13 cellular contexts compared by ENCODE assay signal in the genomic region with DNA sequence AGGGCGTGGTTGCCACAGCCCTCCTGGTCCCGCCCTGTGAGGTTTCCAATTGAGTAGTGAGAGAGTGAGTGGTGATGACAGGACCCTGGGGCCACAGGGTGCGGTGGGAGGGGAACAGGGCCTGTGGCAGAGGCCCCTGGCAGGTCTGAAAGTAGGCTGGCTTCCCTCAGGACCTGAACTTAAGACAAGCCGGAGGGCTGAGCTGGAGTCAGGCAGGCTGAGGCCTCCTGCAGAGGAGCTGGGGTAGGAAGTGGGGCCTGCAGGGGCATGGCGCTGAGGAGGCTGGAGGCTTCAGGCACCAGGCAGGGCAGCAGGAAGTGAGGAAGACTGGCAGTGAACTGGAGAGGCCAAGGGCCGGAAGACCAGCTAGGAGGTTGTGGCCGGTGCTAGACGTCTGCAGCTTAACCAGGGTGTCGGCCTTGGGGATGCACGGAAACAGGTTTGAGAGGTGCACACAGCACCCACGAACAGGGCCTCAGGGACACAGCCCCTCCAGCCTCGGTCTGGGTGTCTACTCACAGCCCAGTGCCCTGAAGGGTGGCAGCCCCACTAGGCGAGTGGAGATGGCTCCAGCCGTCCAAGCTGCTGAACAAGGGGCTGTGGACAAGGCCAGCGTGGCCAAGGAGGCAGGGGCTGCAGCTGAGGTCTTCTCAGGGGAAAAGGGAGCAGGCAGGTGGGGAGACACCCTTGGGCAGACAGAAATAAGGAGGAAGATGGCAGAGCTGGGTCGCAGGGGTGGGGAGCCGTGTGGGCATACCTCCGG. TPM values are rescaled to one million over a fixed set of nuclear protein-coding genes. Genes with fewer than 3 reads are reported as not detected.
DNase-seq lines count a peak whose midpoint lies in the region; ATAC-seq and TF ChIP-seq lines count a peak whose summit lies in the region.
"Had no signal": no experiment of that assay in that cellular context is flagged by ENCODE, and none has a peak within 500 bp of the region (broad histone marks: within the 10 kb centered on the region; RNA-seq: fewer than 3 reads in every experiment).

No MANE protein-coding gene starts in this region.

- peak overlapping the region; percentile 77 for H3K4me3 Mint-ChIP-seq in activated T-cell treated with anti-CD3 and anti-CD28 coated beads, Interleukin-2, amount 50 U/mL, for 24 hours
- peak overlapping the region; percentile 61 to 84 for H3K4me3 Mint-ChIP-seq in stimulated activated naive CD8-positive, alpha-beta T cell treated with anti-CD3 and anti-CD28 coated beads, Interleukin-15, amount 100 ng/mL, for 72 hours

- no peaks in the 10 kb centered on the region for H3K4me1 ChIP-seq in mucosa of descending colon (ENCODE audit: low read depth)
- H3K4me1 ChIP-seq: right lobe of liver, suprapubic skin had no signal

- no peaks in the 10 kb centered on the region for H3K36me3 Mint-ChIP-seq in activated T-cell treated with anti-CD3 and anti-CD28 coated beads, Interleukin-2, amount 50 U/mL, for 24 hours (ENCODE audit: low read depth)

- peak overlapping the region; percentile 90 for H3K27ac Mint-ChIP-seq in activated T-cell treated with anti-CD3 and anti-CD28 coated beads, Interleukin-2, amount 50 U/mL, for 24 hours
- peak overlapping the region; percentile 73 to 83 for H3K27ac Mint-ChIP-seq in stimulated activated naive CD8-positive, alpha-beta T cell treated with anti-CD3 and anti-CD28 coated beads, Interleukin-15, amount 100 ng/mL, for 72 hours

- H3K36me3 ChIP-seq in mucosa of descending colon (ENCODE audit: low read depth): no peaks in the 10 kb centered on the region
- H3K36me3 ChIP-seq: right lobe of liver, suprapubic skin had no signal

- no peak for TF ChIP-seq CTCF in mucosa of descending colon (IDR thresholded peaks at IDR 0.05)

- no peaks in the 10 kb centered on the region for H3K9me3 ChIP-seq in mucosa of descending colon
- H3K9me3 ChIP-seq: right lobe of liver, suprapubic skin had no signal

- intact Hi-C loops in mucosa of descending colon (cut with DNase I, micrococcal nuclease): no loop called here

- H3K4me1 Mint-ChIP-seq in activated T-cell treated with anti-CD3 and anti-CD28 coated beads, Interleukin-2, amount 50 U/mL, for 24 hours (ENCODE audit: low read depth): peaks cover 54% of the 10 kb centered on the region
- peaks cover 75% of the 10 kb centered on the region for H3K4me1 Mint-ChIP-seq in stimulated activated naive CD8-positive, alpha-beta T cell treated with anti-CD3 and anti-CD28 coated beads, Interleukin-15, amount 100 ng/mL, for 72 hours

- ATAC-seq in mucosa of descending colon (peak; percentile 61), GM21367 (IDR thresholded peaks at IDR 0.05; ENCODE audit: unreplicated experiment) (no peak)
- ATAC-seq in stimulated activated naive CD8-positive, alpha-beta T cell treated with anti-CD3 and anti-CD28 coated beads, Interleukin-15, amount 100 ng/mL, for 72 hours: peak; percentile 81

- no peak overlapping the region for H3K4me3 ChIP-seq in mucosa of descending colon
- H3K4me3 ChIP-seq: right lobe of liver, suprapubic skin had no signal

- DNase-seq in activated T-cell treated with anti-CD3 and anti-CD28 coated beads for 24 hours (ENCODE audit: low read depth): peak; percentile 57
- DNase-seq in activated T-cell treated with anti-CD3 and anti-CD28 coated beads, Interleukin-2, amount 50 U/mL, for 1 hour: no peak
- DNase-seq in activated T-cell treated with anti-CD3 and anti-CD28 coated beads, Interleukin-2, amount 50 U/mL, for 24 hours: peak; percentile 75
- peak in 1 of 3 donors; percentile 9 for DNase-seq in mucosa of descending colon
- DNase-seq in stimulated activated naive CD8-positive, alpha-beta T cell treated with anti-CD3 and anti-CD28 coated beads, Interleukin-15, amount 100 ng/mL, for 72 hours: peak; percentile 38 to 57
- DNase-seq in NCI-H146 treated with DMSO at 0.1 percent for 48 hours (lab: John Stamatoyannopoulos, UW; ENCODE audit: unreplicated experiment): no peak
- DNase-seq in SK-N-DZ (ENCODE audit: low spot score): no peak
- DNase-seq: ACHN, HCEC 1CT, NCI-H526, right lobe of liver had no signal

- H3K27me3 Mint-ChIP-seq in activated T-cell treated with anti-CD3 and anti-CD28 coated beads, Interleukin-2, amount 50 U/mL, for 24 hours: no peaks in the 10 kb centered on the region
- no peaks in the 10 kb centered on the region for H3K27me3 Mint-ChIP-seq in stimulated activated naive CD8-positive, alpha-beta T cell treated with anti-CD3 and anti-CD28 coated beads, Interleukin-15, amount 100 ng/mL, for 72 hours

- no peaks in the 10 kb centered on the region for H3K9me3 Mint-ChIP-seq in activated T-cell treated with anti-CD3 and anti-CD28 coated beads, Interleukin-2, amount 50 U/mL, for 24 hours
- no peaks in the 10 kb centered on the region for H3K9me3 Mint-ChIP-seq in stimulated activated naive CD8-positive, alpha-beta T cell treated with anti-CD3 and anti-CD28 coated beads, Interleukin-15, amount 100 ng/mL, for 72 hours

RNA-seq across cellular contexts. Expression of a gene that starts 17.8 kb away (rescaled TPM):
- 10 to 100 TPM; 53.1 to 67.1 (median 65.6) TPM for total RNA-seq in mucosa of descending colon
- 48.4 and 60.7 TPM in 2 replicates for polyA plus RNA-seq in SK-N-DZ (2014; cell fraction: cytosol; rRNA removed)
- 44.6 and 56.1 TPM in 2 replicates for polyA plus RNA-seq in SK-N-DZ (2014; cell fraction: nucleus; rRNA removed)

RNA-seq across cellular contexts. Expression of a gene that starts 41.4 kb away (rescaled TPM):
- 1 to 10 TPM; 4.0 to 6.9 (median 6.7) TPM for total RNA-seq in mucosa of descending colon
- 3.3 and 4.2 TPM in 2 replicates for polyA plus RNA-seq in SK-N-DZ (2014; cell fraction: cytosol; rRNA removed)
- polyA plus RNA-seq in SK-N-DZ (2014; cell fraction: nucleus; rRNA removed): 2.6 and 3.7 TPM in 2 replicates

Comparison
In these comparisons a context has a peak if more than half of its experiments do, and no peak if none do; other contexts are left out.
1. DNase-seq: peak in activated T-cell treated with anti-CD3 and anti-CD28 coated beads for 24 hours (single experiment), activated T-cell treated with anti-CD3 and anti-CD28 coated beads, Interleukin-2, amount 50 U/mL, for 24 hours (single experiment) and stimulated activated naive CD8-positive, alpha-beta T cell treated with anti-CD3 and anti-CD28 coated beads, Interleukin-15, amount 100 ng/mL, for 72 hours (2 of 2); none in activated T-cell treated with anti-CD3 and anti-CD28 coated beads, Interleukin-2, amount 50 U/mL, for 1 hour (single experiment), NCI-H146 treated with DMSO at 0.1 percent for 48 hours (single experiment) and SK-N-DZ (single experiment).